Comparison of ENCODE assay signal across 8 cellular contexts in genomic region chr6:28657367-28657755, GRCh38.
A peak's percentile ranks its signal among the peaks of the same experiment; 100 is the strongest.
DNase-seq lines count a peak whose midpoint lies in the region; ATAC-seq and TF ChIP-seq lines count a peak whose summit lies in the region.

No MANE protein-coding gene starts in this region.

- peak overlapping the region; percentile 78 for H3K4me3 Mint-ChIP-seq in activated naive CD4-positive, alpha-beta T cell treated with anti-CD3 and anti-CD28 coated beads, Interleukin-2, amount 50 U/mL, for 24 hours
- H3K4me3 Mint-ChIP-seq in activated T-helper 2 cell treated with anti-CD3 and anti-CD28 coated beads, Interferon-gamma antibody, Interleukin-2, Interleukin-4, amounts not matched to agents 10 μg/mL and 5 μg/mL and 100 μg/mL, durations not matched to agents 14 hours and 24 hours and 36 hours (ENCODE audit: low read depth): peak overlapping the region; percentile 80

- H3K9me3 Mint-ChIP-seq in activated naive CD4-positive, alpha-beta T cell treated with anti-CD3 and anti-CD28 coated beads, Interleukin-2, amount 50 U/mL, for 24 hours: peaks cover 6% of the 10 kb centered on the region
- H3K9me3 Mint-ChIP-seq in activated T-helper 2 cell treated with anti-CD3 and anti-CD28 coated beads, Interferon-gamma antibody, Interleukin-2, Interleukin-4, amounts not matched to agents 10 μg/mL and 5 μg/mL and 100 μg/mL, durations not matched to agents 14 hours and 24 hours and 36 hours: peaks cover 4% of the 10 kb centered on the region

- no peaks in the 10 kb centered on the region for H3K9me3 ChIP-seq in upper lobe of right lung

- H3K4me3 ChIP-seq in upper lobe of right lung: peak overlapping the region; percentile 31

- peaks cover 23% of the 10 kb centered on the region for H3K4me1 Mint-ChIP-seq in activated naive CD4-positive, alpha-beta T cell treated with anti-CD3 and anti-CD28 coated beads, Interleukin-2, amount 50 U/mL, for 24 hours
- H3K4me1 Mint-ChIP-seq in activated T-helper 2 cell treated with anti-CD3 and anti-CD28 coated beads, Interferon-gamma antibody, Interleukin-2, Interleukin-4, amounts not matched to agents 10 μg/mL and 5 μg/mL and 100 μg/mL, durations not matched to agents 14 hours and 24 hours and 36 hours (ENCODE audit: low read depth): peaks cover 26% of the 10 kb centered on the region

- H3K4me1 ChIP-seq in upper lobe of right lung: peaks cover 7% of the 10 kb centered on the region

- peaks cover 70% of the 10 kb centered on the region for H3K27me3 ChIP-seq in upper lobe of right lung

- H3K27ac ChIP-seq in upper lobe of right lung: no peak overlapping the region

- H3K36me3 ChIP-seq in upper lobe of right lung: no peaks in the 10 kb centered on the region

- H3K27me3 Mint-ChIP-seq in activated naive CD4-positive, alpha-beta T cell treated with anti-CD3 and anti-CD28 coated beads, Interleukin-2, amount 50 U/mL, for 24 hours: peaks cover 50% of the 10 kb centered on the region
- H3K27me3 Mint-ChIP-seq in activated T-helper 2 cell treated with anti-CD3 and anti-CD28 coated beads, Interferon-gamma antibody, Interleukin-2, Interleukin-4, amounts not matched to agents 10 μg/mL and 5 μg/mL and 100 μg/mL, durations not matched to agents 14 hours and 24 hours and 36 hours (ENCODE audit: low read depth): peaks cover 56% of the 10 kb centered on the region

- no peak for TF ChIP-seq CTCF in upper lobe of right lung (IDR thresholded peaks at IDR 0.05)

- peaks cover 1% of the 10 kb centered on the region for H3K36me3 Mint-ChIP-seq in activated naive CD4-positive, alpha-beta T cell treated with anti-CD3 and anti-CD28 coated beads, Interleukin-2, amount 50 U/mL, for 24 hours
- H3K36me3 Mint-ChIP-seq in activated T-helper 2 cell treated with anti-CD3 and anti-CD28 coated beads, Interferon-gamma antibody, Interleukin-2, Interleukin-4, amounts not matched to agents 10 μg/mL and 5 μg/mL and 100 μg/mL, durations not matched to agents 14 hours and 24 hours and 36 hours (ENCODE audit: low read depth): no peaks in the 10 kb centered on the region

- intact Hi-C loops in activated T-helper 2 cell treated with anti-CD3 and anti-CD28 coated beads, Interferon-gamma antibody, Interleukin-2, Interleukin-4, amounts not matched to agents 10 μg/mL and 5 μg/mL and 100 μg/mL, durations not matched to agents 14 hours and 24 hours and 36 hours (cut with micrococcal nuclease): loop anchor here (5.0 kb wide), 1 partner anchor 285 kb away; no protein-coding TSS in a partner anchor
- intact Hi-C loops in upper lobe of right lung (cut with DNase I): no loop called here

- ATAC-seq in upper lobe of right lung (no peak), GM18858 (IDR thresholded peaks at IDR 0.05; ENCODE audit: unreplicated experiment) (no peak)

- H3K27ac Mint-ChIP-seq in activated naive CD4-positive, alpha-beta T cell treated with anti-CD3 and anti-CD28 coated beads, Interleukin-2, amount 50 U/mL, for 24 hours: no peak overlapping the region
- H3K27ac Mint-ChIP-seq in activated T-helper 2 cell treated with anti-CD3 and anti-CD28 coated beads, Interferon-gamma antibody, Interleukin-2, Interleukin-4, amounts not matched to agents 10 μg/mL and 5 μg/mL and 100 μg/mL, durations not matched to agents 14 hours and 24 hours and 36 hours: peak overlapping the region; percentile 12

- no peak for DNase-seq in activated naive CD4-positive, alpha-beta T cell treated with Interleukin-2 at 50 U/mL for 16 hours
- no peak for DNase-seq in activated T-helper 2 cell treated with anti-CD3 and anti-CD28 coated beads, Interferon-gamma antibody, Interleukin-2, Interleukin-4, amounts not matched to agents 10 μg/mL and 5 μg/mL and 100 μg/mL, durations not matched to agents 14 hours and 24 hours and 36 hours (ENCODE audit: low spot score)
- DNase-seq in inferior parietal cortex (ENCODE audit: extremely low spot score): peak; percentile 36
- no peak for DNase-seq in upper lobe of right lung
- DNase-seq in DMS79 (lab: John Stamatoyannopoulos, UW): no peak
- DNase-seq in activated effector memory CD4-positive, alpha-beta T cell treated with Interleukin-2 at 50 U/mL for 16 hours: no peak
